In genomic region chr14:68925373-68925772, GRCh38 we compare ENCODE assay signal across 23 cellular contexts. TPM values are rescaled to one million over a fixed set of nuclear protein-coding genes. Genes with fewer than 3 reads are reported as not detected.
DNase-seq lines count a peak whose midpoint lies in the region; ATAC-seq and TF ChIP-seq lines count a peak whose summit lies in the region.
"Had no signal": no experiment of that assay in that cellular context is flagged by ENCODE, and none has a peak within 500 bp of the region (broad histone marks: within the 10 kb centered on the region; RNA-seq: fewer than 3 reads in every experiment).

No MANE protein-coding gene starts in this region.

- H2AFZ ChIP-seq in mesenchymal stem cell (ENCODE audit: low read depth, low read length), result no peak overlapping the region

- H3K27me3 Mint-ChIP-seq in activated T-cell treated with anti-CD3 and anti-CD28 coated beads, Interleukin-2, amount 50 U/mL, for 24 hours, result no peaks in the 10 kb centered on the region
- no peaks in the 10 kb centered on the region for H3K27me3 Mint-ChIP-seq in chondrocyte (ENCODE audit: low read depth)

- no peak overlapping the region for H3K4me3 Mint-ChIP-seq in activated T-cell treated with anti-CD3 and anti-CD28 coated beads, Interleukin-2, amount 50 U/mL, for 24 hours
- H3K4me3 Mint-ChIP-seq in chondrocyte (ENCODE audit: unreplicated experiment), result no peak overlapping the region
- H3K4me3 Mint-ChIP-seq: nephron progenitor cell; stimulated activated memory B cell treated with anti-CD40 and anti-IgM and Interleukin-4, amounts not matched to agents 10 μg/mL and 1 μg/mL and 100 μg/mL, for 72 hours had no signal

- H3K4me1 Mint-ChIP-seq in activated T-cell treated with anti-CD3 and anti-CD28 coated beads, Interleukin-2, amount 50 U/mL, for 24 hours (ENCODE audit: low read depth), result peaks cover 56% of the 10 kb centered on the region
- peaks cover 95% of the 10 kb centered on the region for H3K4me1 Mint-ChIP-seq in chondrocyte (ENCODE audit: low read depth)
- H3K4me1 Mint-ChIP-seq: stimulated activated memory B cell treated with anti-CD40 and anti-IgM and Interleukin-4, amounts not matched to agents 10 μg/mL and 1 μg/mL and 100 μg/mL, for 72 hours had no signal

- H3K4me3 ChIP-seq in mesenchymal stem cell (ENCODE audit: insufficient read depth in 1 of 2, low read depth in 1 of 2, low read length in 2 of 2), result no peak overlapping the region
- no peak overlapping the region for H3K4me3 ChIP-seq in stomach smooth muscle (ENCODE audit: low read length in 2 of 2)
- H3K4me3 ChIP-seq in upper lobe of left lung, result no peak overlapping the region
- H3K4me3 ChIP-seq: gastrocnemius medialis, skin epidermis had no signal

- peaks cover 6% of the 10 kb centered on the region for H3K9me3 ChIP-seq in mesenchymal stem cell (ENCODE audit: control insufficient read depth, low read length)
- H3K9me3 ChIP-seq in stomach smooth muscle (ENCODE audit: control insufficient read depth in 2 of 2, low read length in 2 of 2), result peaks cover 0 to 5% of the 10 kb centered on the region in 2 donors
- H3K9me3 ChIP-seq in upper lobe of left lung, result peaks cover 0 to 6% (median 0%) of the 10 kb centered on the region in 4 donors
- H3K9me3 ChIP-seq: gastrocnemius medialis had no signal

- no peak overlapping the region for H2BK12ac ChIP-seq in mesenchymal stem cell (ENCODE audit: low read length in 2 of 2)

- TF ChIP-seq EP300 in upper lobe of left lung (IDR thresholded peaks at IDR 0.05), result no peak

- H3K4me1 ChIP-seq in mesenchymal stem cell (ENCODE audit: control insufficient read depth, insufficient read depth, low read depth, low read length) (peaks cover 46% of the 10 kb centered on the region), stomach smooth muscle (ENCODE audit: control insufficient read depth, insufficient read depth, low read length) (peaks cover 80% of the 10 kb centered on the region), upper lobe of left lung (peaks cover 24 to 60% (median 28%) of the 10 kb centered on the region in 4 donors)

- H2BK120ac ChIP-seq in mesenchymal stem cell (ENCODE audit: low read depth, low read length), result no peak overlapping the region

- no peak overlapping the region for H4K91ac ChIP-seq in mesenchymal stem cell (ENCODE audit: low read length)

- H3K36me3 Mint-ChIP-seq in activated T-cell treated with anti-CD3 and anti-CD28 coated beads, Interleukin-2, amount 50 U/mL, for 24 hours (ENCODE audit: low read depth), result peaks cover 49% of the 10 kb centered on the region
- H3K36me3 Mint-ChIP-seq in chondrocyte (ENCODE audit: low read depth), result peaks cover 47% of the 10 kb centered on the region

- no peak overlapping the region for H3K4ac ChIP-seq in mesenchymal stem cell (ENCODE audit: low read depth in 1 of 2, low read length in 2 of 2)

- H2AK5ac ChIP-seq in mesenchymal stem cell (ENCODE audit: low read length, severe bottlenecking), result peak overlapping the region; percentile 47

- H3K9me3 Mint-ChIP-seq in activated T-cell treated with anti-CD3 and anti-CD28 coated beads, Interleukin-2, amount 50 U/mL, for 24 hours, result peaks cover 14% of the 10 kb centered on the region
- no peaks in the 10 kb centered on the region for H3K9me3 Mint-ChIP-seq in chondrocyte (ENCODE audit: low read depth)

- H3K27me3 ChIP-seq in mesenchymal stem cell (ENCODE audit: control insufficient read depth in 1 of 2, insufficient read depth in 1 of 2, low read length in 2 of 2), result no peaks in the 10 kb centered on the region
- no peaks in the 10 kb centered on the region for H3K27me3 ChIP-seq in stomach smooth muscle (ENCODE audit: control insufficient read depth in 1 of 2, insufficient read depth in 2 of 2, low read length in 2 of 2)
- no peaks in the 10 kb centered on the region for H3K27me3 ChIP-seq in upper lobe of left lung
- H3K27me3 ChIP-seq: gastrocnemius medialis had no signal

- H2BK5ac ChIP-seq in mesenchymal stem cell (ENCODE audit: low read depth, low read length, poor library complexity, severe bottlenecking), result no peak overlapping the region

- H3K36me3 ChIP-seq in mesenchymal stem cell (ENCODE audit: control insufficient read depth in 1 of 2, insufficient read depth in 2 of 2, low read depth in 1 of 2, low read length in 2 of 2) (peaks cover 61 to 62% of the 10 kb centered on the region in 2 experiments), stomach smooth muscle (ENCODE audit: control insufficient read depth in 2 of 2, insufficient read depth in 2 of 2, low read length in 2 of 2) (peaks cover 27 to 37% of the 10 kb centered on the region in 2 donors), upper lobe of left lung (peaks cover 3 to 34% (median 7%) of the 10 kb centered on the region in 4 donors)
- H3K36me3 ChIP-seq: gastrocnemius medialis had no signal

- H3K18ac ChIP-seq in mesenchymal stem cell (ENCODE audit: low read depth in 1 of 2, low read length in 2 of 2), result no peak overlapping the region

- TF ChIP-seq CTCF in chondrocyte (IDR thresholded peaks at IDR 0.05) (no peak), upper lobe of left lung (IDR thresholded peaks at IDR 0.05) (no peak)

- H3K4me2 ChIP-seq in mesenchymal stem cell (ENCODE audit: low read length, poor library complexity, severe bottlenecking), result no peak overlapping the region

- TF ChIP-seq POLR2A in upper lobe of left lung (IDR thresholded peaks at IDR 0.05), result no peak

- H3K9ac ChIP-seq in mesenchymal stem cell (ENCODE audit: low read length) (no peak overlapping the region), stomach smooth muscle (ENCODE audit: low read length in 2 of 2) (peak overlapping the region; percentile 29 to 70)

- no peak overlapping the region for H3K23ac ChIP-seq in mesenchymal stem cell (ENCODE audit: low read length in 2 of 2)

- H4K8ac ChIP-seq in mesenchymal stem cell (ENCODE audit: low read length), result no peak overlapping the region

- H3K27ac Mint-ChIP-seq in activated T-cell treated with anti-CD3 and anti-CD28 coated beads, Interleukin-2, amount 50 U/mL, for 24 hours, result peak overlapping the region; percentile 41
- peak overlapping the region; percentile 27 for H3K27ac Mint-ChIP-seq in chondrocyte (ENCODE audit: unreplicated experiment)
- H3K27ac Mint-ChIP-seq: nephron progenitor cell; stimulated activated memory B cell treated with anti-CD40 and anti-IgM and Interleukin-4, amounts not matched to agents 10 μg/mL and 1 μg/mL and 100 μg/mL, for 72 hours had no signal

- no peak for DNase-seq in activated T-cell treated with anti-CD3 and anti-CD28 coated beads, Interleukin-2, amount 50 U/mL, for 24 hours
- no peak for DNase-seq in activated T-cell treated with anti-CD3 and anti-CD28 coated beads, Interleukin-2, amount 50 U/mL, for 1 hour
- DNase-seq in chondrocyte (ENCODE audit: low spot score), result no peak
- DNase-seq in mesenchymal stem cell, result no peak
- DNase-seq in activated CD4-positive, alpha-beta T cell treated with anti-CD3 and anti-CD28 coated beads, Interleukin-2, amount 50 U/mL, for 48 hours, result no peak
- no peak for DNase-seq in stimulated activated CD8-positive, alpha-beta memory T cell treated with anti-CD3 and anti-CD28 coated beads, Interleukin-4, amount 100 ng/mL, for 48 hours
- no peak for DNase-seq in upper lobe of left lung
- DNase-seq: 8988T; activated gamma-delta T cell; DMS79; gastrocnemius medialis; kidney glomerular epithelial cell; NCI-H1092 treated with DMSO at 0.1 percent for 48 hours; NCI-H1930; NCI-H2227 treated with DMSO at 0.1 percent for 48 hours; NCI-H748 treated with DMSO at 0.1 percent for 48 hours; nephron progenitor cell; stimulated activated CD4-positive, alpha-beta T cell treated with anti-CD3 and anti-CD28 coated beads, Interleukin-2, amount 100 ng/mL, for 24 hours; T-helper 9 cell had no signal

- no peak overlapping the region for H3K14ac ChIP-seq in mesenchymal stem cell (ENCODE audit: low read length in 2 of 2)

- no peak for ATAC-seq in upper lobe of left lung (ENCODE audit: low FRiP score in 2 of 2)
- ATAC-seq: esophagus mucosa; gastrocnemius medialis; stimulated activated memory B cell treated with anti-CD40 and anti-IgM and Interleukin-4, amounts not matched to agents 10 μg/mL and 1 μg/mL and 100 μg/mL, for 72 hours had no signal

- peak overlapping the region; percentile 5 for H3K27ac ChIP-seq in mesenchymal stem cell (ENCODE audit: low read length, poor library complexity, severe bottlenecking)
- peak overlapping the region; percentile 95 for H3K27ac ChIP-seq in stomach smooth muscle (ENCODE audit: low read length)
- H3K27ac ChIP-seq in upper lobe of left lung, result peak overlapping the region in 2 of 4 donors; percentile 30 to 85

- no peak overlapping the region for H2BK15ac ChIP-seq in mesenchymal stem cell (ENCODE audit: low read depth, poor library complexity, severe bottlenecking)

- H3K79me1 ChIP-seq in mesenchymal stem cell (replicated peaks; ENCODE audit: low read length, poor library complexity, severe bottlenecking), result peaks cover 1% of the 10 kb centered on the region

- 97% methylated on average over 10 of the region's 10 CpGs for WGBS in mesenchymal stem cell
- 97% methylated on average over 8 to 9 of the region's 10 CpGs for WGBS in upper lobe of left lung, 2 donors

RNA-seq across cellular contexts. Expression of gene ACTN1, which starts 53.7 kb away (rescaled TPM):
- total RNA-seq in chondrocyte (808 to 1,105 TPM (median 1,102 TPM) in 3 replicates), upper lobe of left lung (100 to 1,000 TPM; 117 to 195 (median 157) TPM)
- polyA plus RNA-seq in mesenchymal stem cell (2013, experiment 1 of 2), result 359 TPM
- 344 TPM for polyA plus RNA-seq in mesenchymal stem cell (2013, experiment 2 of 2)
